ENCODE assay signal across 25 cellular contexts in genomic region chr18:62435435-62436031, GRCh38.
DNase-seq lines count a peak whose midpoint lies in the region; ATAC-seq and TF ChIP-seq lines count a peak whose summit lies in the region.
"Had no signal": no experiment of that assay in that cellular context is flagged by ENCODE, and none has a peak within 500 bp of the region (broad histone marks: within the 10 kb centered on the region; RNA-seq: fewer than 3 reads in every experiment).

No MANE protein-coding gene starts in this region.

- no peak for TF ChIP-seq CTCF in ascending aorta (IDR thresholded peaks at IDR 0.05)
- TF ChIP-seq CTCF in BE2C (IDR thresholded peaks at IDR 0.05; ENCODE audit: low read depth, low read length), result no peak

- no peaks in the 10 kb centered on the region for H3K9me3 ChIP-seq in HAP-1
- no peaks in the 10 kb centered on the region for H3K9me3 ChIP-seq in ascending aorta
- no peaks in the 10 kb centered on the region for H3K9me3 ChIP-seq in BE2C
- H3K9me3 ChIP-seq: tibial nerve had no signal

- H3K36me3 ChIP-seq in HAP-1 (replicated peaks) (no peaks in the 10 kb centered on the region), ascending aorta (no peaks in the 10 kb centered on the region), BE2C (no peaks in the 10 kb centered on the region)
- H3K36me3 ChIP-seq: tibial nerve had no signal

- peak; percentile 3 for DNase-seq in DMS153 (lab: John Stamatoyannopoulos, UW)
- DNase-seq in DMS153 treated with DMSO at 0.1 percent for 48 hours (lab: John Stamatoyannopoulos, UW; ENCODE audit: unreplicated experiment), result no peak
- DNase-seq in HAP-1 (ENCODE audit: low spot score in 2 of 2), result peak; percentile 21 to 25
- DNase-seq in ascending aorta (ENCODE audit: low spot score in 2 of 2), result peak in 1 of 2 donors; percentile 18
- peak; percentile 82 for DNase-seq in pons (ENCODE audit: low spot score)
- DNase-seq in activated gamma-delta T cell (lab: John Stamatoyannopoulos, UW), result no peak
- no peak for DNase-seq in BE2C
- DNase-seq: aorta; CD8-positive, alpha-beta memory T cell; central memory CD4-positive, alpha-beta T cell; DMS79 treated with DMSO at 0.1 percent for 48 hours; dorsolateral prefrontal cortex; IMR-90; NCI-H2171 treated with DMSO at 0.1 percent for 48 hours; NCI-H774; SHP77; stimulated activated CD4-positive, alpha-beta T cell treated with anti-CD3 and anti-CD28 coated beads, Interleukin-2, amount 100 ng/mL, for 24 hours; T-cell had no signal

- intact Hi-C loops in ascending aorta (cut with DNase I), result loop anchor here (1.0 to 10.0 kb wide), 5 partner anchors 10 to 1539 kb away; partner anchors contain the start of genes PHLPP1, SERPINB8 and VPS4B

- H3K27me3 ChIP-seq in HAP-1 (ENCODE audit: low read depth), result no peaks in the 10 kb centered on the region
- no peaks in the 10 kb centered on the region for H3K27me3 ChIP-seq in ascending aorta
- no peaks in the 10 kb centered on the region for H3K27me3 ChIP-seq in BE2C
- H3K27me3 ChIP-seq: dorsolateral prefrontal cortex, tibial nerve had no signal

- H3K4me1 ChIP-seq in HAP-1 (no peaks in the 10 kb centered on the region), ascending aorta (peaks cover 4 to 19% of the 10 kb centered on the region in 2 donors), BE2C (no peaks in the 10 kb centered on the region)

- H3K4me3 ChIP-seq in HAP-1 (no peak overlapping the region), ascending aorta (no peak overlapping the region), BE2C (ENCODE audit: low read depth, low read length) (no peak overlapping the region)
- H3K4me3 ChIP-seq: GM12878, skin epidermis, tibial nerve had no signal

- in situ Hi-C loops in HAP-1 (cut with MboI; ENCODE audit: low sequenced_read_pairs), result no loop called here

- peak overlapping the region; percentile 85 to 94 for H3K27ac ChIP-seq in ascending aorta
- H3K27ac ChIP-seq: 22Rv1 had no signal

- no peak for ATAC-seq in HG02623 (IDR thresholded peaks at IDR 0.05; ENCODE audit: unreplicated experiment)
- ATAC-seq: activated naive CD4-positive, alpha-beta T cell treated with anti-CD3 and anti-CD28 coated beads, Interleukin-2, amount 50 U/mL, for 72 hours; GM12878; stimulated activated memory B cell treated with anti-CD40 and anti-IgM and Interleukin-4, amounts not matched to agents 10 μg/mL and 1 μg/mL and 100 μg/mL, for 72 hours; T-cell had no signal

Comparison
In these comparisons a context has a peak if more than half of its experiments do, and no peak if none do; other contexts are left out.
1. DNase-seq: peak in DMS153 (single experiment), HAP-1 (2 of 2) and pons (single experiment); none in DMS153 treated with DMSO at 0.1 percent for 48 hours (single experiment), activated gamma-delta T cell (single experiment) and BE2C (single experiment).